Comparison of ENCODE assay signal across 7 cellular contexts in the genomic region with DNA sequence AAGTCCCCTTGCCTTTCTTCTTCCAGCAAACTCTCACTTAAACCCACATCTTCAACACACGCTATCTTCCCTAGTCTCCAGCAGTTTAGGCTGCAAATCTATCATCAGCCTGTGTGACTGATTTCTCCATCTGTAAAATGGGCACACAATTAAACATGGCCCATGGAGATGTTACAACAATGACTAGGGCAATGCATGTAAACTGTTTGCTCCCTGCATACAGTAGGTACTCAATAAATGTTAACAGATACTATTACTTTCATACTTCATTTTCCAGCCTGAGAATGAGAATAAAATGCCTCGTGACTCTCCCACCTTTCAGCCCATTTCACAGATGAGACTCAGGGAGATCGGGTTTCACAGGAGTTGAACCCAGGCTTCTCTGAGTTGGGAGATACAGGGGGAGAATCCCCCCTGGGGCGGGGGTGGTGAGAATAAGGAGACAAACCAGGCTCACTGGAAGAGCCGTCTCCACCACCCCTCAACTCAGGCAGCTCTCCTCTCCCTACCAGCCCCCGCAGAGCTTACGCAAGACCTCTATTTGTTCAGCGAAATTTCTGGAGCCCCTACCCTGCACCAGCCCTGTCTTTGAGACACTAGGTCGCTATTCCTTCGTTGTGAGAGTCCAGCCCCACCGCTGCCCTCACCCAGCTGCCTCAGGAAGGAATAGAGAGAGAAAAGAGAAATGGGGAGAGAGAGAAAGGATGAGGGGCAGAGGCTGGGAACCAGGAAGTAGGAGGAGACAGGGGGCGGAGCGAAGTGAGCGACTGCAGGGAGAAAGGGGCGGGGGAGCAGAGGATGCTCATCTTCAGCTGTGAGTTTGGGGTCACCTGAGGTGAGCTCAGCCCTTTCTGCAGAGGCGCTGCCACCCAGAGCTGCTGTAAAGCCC. TPM values are rescaled to one million over a fixed set of nuclear protein-coding genes. Genes with fewer than 3 reads are reported as not detected.
DNase-seq lines count a peak whose midpoint lies in the region; ATAC-seq and TF ChIP-seq lines count a peak whose summit lies in the region.

No MANE protein-coding gene starts in this region.

- no peaks in the 10 kb centered on the region for H3K36me3 ChIP-seq in HUES6 (ENCODE audit: control insufficient read depth, insufficient read depth, low read length)

- TF ChIP-seq CTCF in chondrocyte (IDR thresholded peaks at IDR 0.05) = no peak

- no peaks in the 10 kb centered on the region for H3K36me3 Mint-ChIP-seq in activated naive CD8-positive, alpha-beta T cell treated with anti-CD3 and anti-CD28 coated beads, Interleukin-2, amount 50 U/mL, for 24 hours (ENCODE audit: low read depth)
- H3K36me3 Mint-ChIP-seq in chondrocyte (ENCODE audit: low read depth) = no peaks in the 10 kb centered on the region

- DNase-seq in T follicular helper cell (ENCODE audit: low read depth) (peak; percentile 41), left colon (peak; percentile 52 to 63), chondrocyte (ENCODE audit: low spot score) (no peak)
- peak; percentile 73 for DNase-seq in activated naive CD8-positive, alpha-beta T cell treated with anti-CD3 and anti-CD28 coated beads, Interleukin-2, amount 50 U/mL, for 24 hours
- DNase-seq in stimulated activated CD8-positive, alpha-beta memory T cell treated with anti-CD3 and anti-CD28 coated beads, Interleukin-15, amount 100 ng/mL, for 24 hours (ENCODE audit: low read depth) = peak; percentile 22

- H3K9ac ChIP-seq in HUES6 (ENCODE audit: low read length) = peak overlapping the region; percentile 55

- peak overlapping the region; percentile 48; the same call in 1 of the 2 replicates for H3K4me3 ChIP-seq in HUES6 (ENCODE audit: low read depth, low read length)

- H3K27ac Mint-ChIP-seq in activated naive CD8-positive, alpha-beta T cell treated with anti-CD3 and anti-CD28 coated beads, Interleukin-2, amount 50 U/mL, for 24 hours = peak overlapping the region; percentile 65
- no peak overlapping the region for H3K27ac Mint-ChIP-seq in chondrocyte (ENCODE audit: unreplicated experiment)

- H3K4me1 ChIP-seq in HUES6 (ENCODE audit: control insufficient read depth, insufficient read depth, low read length) = peaks cover 29% of the 10 kb centered on the region

- H3K9me3 ChIP-seq in HUES6 (ENCODE audit: control insufficient read depth, insufficient read depth, low read depth, low read length) = no peaks in the 10 kb centered on the region

- H3K4me3 Mint-ChIP-seq in activated naive CD8-positive, alpha-beta T cell treated with anti-CD3 and anti-CD28 coated beads, Interleukin-2, amount 50 U/mL, for 24 hours = peak overlapping the region; percentile 63
- no peak overlapping the region for H3K4me3 Mint-ChIP-seq in chondrocyte (ENCODE audit: unreplicated experiment)

- intact Hi-C loops in left colon (cut with DNase I, micrococcal nuclease) = no loop called here

- H3K9me3 Mint-ChIP-seq in activated naive CD8-positive, alpha-beta T cell treated with anti-CD3 and anti-CD28 coated beads, Interleukin-2, amount 50 U/mL, for 24 hours = no peaks in the 10 kb centered on the region
- H3K9me3 Mint-ChIP-seq in chondrocyte (ENCODE audit: low read depth) = no peaks in the 10 kb centered on the region

- peak; percentile 60 for ATAC-seq in activated naive CD8-positive, alpha-beta T cell treated with anti-CD3 and anti-CD28 coated beads, Interleukin-2, amount 50 U/mL, for 24 hours
- ATAC-seq in left colon (no peak), GM18502 (IDR thresholded peaks at IDR 0.05; ENCODE audit: poor library complexity, unreplicated experiment) (no peak)

- no peaks in the 10 kb centered on the region for H3K27me3 Mint-ChIP-seq in activated naive CD8-positive, alpha-beta T cell treated with anti-CD3 and anti-CD28 coated beads, Interleukin-2, amount 50 U/mL, for 24 hours
- no peaks in the 10 kb centered on the region for H3K27me3 Mint-ChIP-seq in chondrocyte (ENCODE audit: low read depth)

- peaks cover 14% of the 10 kb centered on the region for H3K4me1 Mint-ChIP-seq in activated naive CD8-positive, alpha-beta T cell treated with anti-CD3 and anti-CD28 coated beads, Interleukin-2, amount 50 U/mL, for 24 hours
- H3K4me1 Mint-ChIP-seq in chondrocyte (ENCODE audit: low read depth) = peaks cover 22% of the 10 kb centered on the region

- no peak overlapping the region; the same call in 1 of the 2 replicates for H3K27ac ChIP-seq in HUES6 (ENCODE audit: low read depth, low read length)

- no peaks in the 10 kb centered on the region for H3K27me3 ChIP-seq in HUES6 (ENCODE audit: control insufficient read depth, insufficient read depth, low read length)

RNA-seq across cellular contexts. Expression of gene KLHL35, which starts 42.1 kb away (rescaled TPM):
- under 1 TPM in 1 of 2 donors, not detected in 1; 0.37 TPM for total RNA-seq in left colon
- total RNA-seq in chondrocyte = 6.3 to 12.5 TPM (median 10.1 TPM) in 3 replicates

RNA-seq across cellular contexts. Expression of gene GDPD5, which starts 50.6 kb away (rescaled TPM):
- total RNA-seq in left colon (1 to 10 TPM; 3.3 to 4.0 TPM), chondrocyte (8.9 to 12.6 TPM (median 11.3 TPM) in 3 replicates)
